In the genomic region with DNA sequence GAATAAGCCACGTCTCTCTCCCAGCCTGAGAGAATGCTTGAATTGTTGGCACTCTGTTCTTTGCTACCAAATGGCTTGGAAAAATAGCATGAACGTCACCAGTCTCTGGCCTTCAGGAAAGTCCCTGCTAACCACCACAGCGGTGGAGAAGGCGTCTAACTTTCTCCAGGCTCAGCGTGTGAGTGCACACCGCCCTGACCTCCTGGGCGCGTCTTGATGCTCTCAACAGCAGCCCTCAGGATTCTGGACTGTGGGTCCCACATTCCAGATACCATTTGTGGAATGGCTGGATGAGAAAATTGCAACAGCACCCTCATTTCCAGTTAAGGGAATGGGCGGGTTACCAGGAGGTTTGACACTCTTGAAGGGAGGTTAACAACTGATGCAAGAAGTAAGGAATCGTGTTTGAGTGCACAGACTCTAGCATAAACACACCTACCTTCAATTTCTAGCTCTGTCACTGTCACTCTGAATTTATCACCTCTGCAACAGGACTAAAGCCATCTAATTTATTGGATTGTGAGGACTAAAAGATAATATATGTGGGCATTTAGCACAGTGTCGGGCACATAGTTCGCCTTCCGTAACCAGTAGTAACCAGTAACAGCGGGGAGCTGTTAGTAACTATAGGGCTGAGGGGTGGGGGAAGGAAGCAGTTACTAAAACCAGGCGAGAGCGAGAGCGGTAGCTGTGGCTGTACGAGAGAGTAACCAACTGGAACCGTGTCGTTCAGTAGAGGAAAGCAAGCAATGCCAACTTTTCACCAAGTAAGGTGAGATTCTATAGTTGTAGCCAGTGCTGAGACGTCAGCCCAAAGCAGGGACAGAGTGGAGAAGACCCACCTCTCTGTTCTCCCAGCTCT, we compare ENCODE assay signal across 8 cellular contexts.
DNase-seq lines count a peak whose midpoint lies in the region; ATAC-seq and TF ChIP-seq lines count a peak whose summit lies in the region.

No MANE protein-coding gene starts in this region.

- peaks cover 6% of the 10 kb centered on the region for H3K27me3 Mint-ChIP-seq in nephron progenitor cell (ENCODE audit: low read depth, poor library complexity)

- ATAC-seq in GM18909 (IDR thresholded peaks at IDR 0.05; ENCODE audit: poor library complexity, unreplicated experiment) (peak; percentile 72), HG03108 (IDR thresholded peaks at IDR 0.05; ENCODE audit: unreplicated experiment) (peak; percentile 65)

- no peak overlapping the region for H3K27ac Mint-ChIP-seq in nephron progenitor cell

- peaks cover 30% of the 10 kb centered on the region for H3K36me3 Mint-ChIP-seq in nephron progenitor cell (ENCODE audit: low read depth)

- H3K9me3 Mint-ChIP-seq in nephron progenitor cell = peaks cover 20% of the 10 kb centered on the region

- peak overlapping the region; percentile 95 for H3K4me3 Mint-ChIP-seq in nephron progenitor cell

- peaks cover 28% of the 10 kb centered on the region for H3K4me1 Mint-ChIP-seq in nephron progenitor cell

- peak; percentile 16 for DNase-seq in effector CD8-positive, alpha-beta T cell (lab: John Stamatoyannopoulos, UW)
- DNase-seq in nephron progenitor cell (no peak), GDM1 (lab: John Stamatoyannopoulos, UW) (no peak), NCI-H2171 treated with DMSO at 0.1 percent for 48 hours (lab: John Stamatoyannopoulos, UW) (no peak)

- H3K27ac ChIP-seq in 22Rv1 (peak overlapping the region; percentile 90), VCaP (peak overlapping the region; percentile 90)

- TF ChIP-seq CTCF in 22Rv1 (IDR thresholded peaks at IDR 0.05) = no peak
- TF ChIP-seq CTCF in VCaP (conservative IDR thresholded peaks at IDR 0.05) = no peak
- TF ChIP-seq CTCF in nephron progenitor cell (IDR thresholded peaks at IDR 0.05) = no peak
